Comparison of ENCODE assay signal across 24 cellular contexts in the genomic region with DNA sequence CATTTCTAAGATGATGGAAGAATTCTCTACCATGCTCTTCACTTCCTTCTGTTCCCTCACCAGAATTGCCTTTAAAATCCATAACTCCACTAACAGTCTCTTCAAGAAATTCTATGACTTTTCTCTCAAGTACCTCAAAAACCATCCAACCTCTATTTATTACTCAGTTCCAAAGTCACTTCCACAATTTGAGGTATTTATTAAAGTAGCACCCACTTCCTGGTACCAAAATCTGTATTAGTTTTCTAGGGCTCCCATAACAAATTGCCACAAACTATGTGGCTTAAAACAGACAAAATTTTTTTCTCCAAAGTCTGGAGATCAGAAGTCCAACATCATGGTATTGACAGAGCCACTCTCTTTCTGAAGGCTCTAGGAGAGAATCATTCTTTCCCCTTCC.
"Had no signal": no experiment of that assay in that cellular context is flagged by ENCODE, and none has a peak within 500 bp of the region (broad histone marks: within the 10 kb centered on the region; RNA-seq: fewer than 3 reads in every experiment).

No MANE protein-coding gene starts in this region.

- H3K4me3 Mint-ChIP-seq: effector memory CD8-positive, alpha-beta T cell; memory B cell; natural killer cell; neural crest cell; stimulated activated effector memory CD8-positive, alpha-beta T cell treated with anti-CD3 and anti-CD28 coated beads, Interleukin-12 subunit alpha, Interleukin-12 subunit beta, amount 100 ng/mL, for 72 hours had no signal

- H3K36me3 ChIP-seq: esophagus squamous epithelium, prostate gland, right atrium auricular region, stomach, thyroid gland had no signal

- H3K9me3 Mint-ChIP-seq: effector memory CD8-positive, alpha-beta T cell; natural killer cell; neural crest cell; stimulated activated effector memory CD8-positive, alpha-beta T cell treated with anti-CD3 and anti-CD28 coated beads, Interleukin-12 subunit alpha, Interleukin-12 subunit beta, amount 100 ng/mL, for 72 hours had no signal

- H3K4me1 Mint-ChIP-seq: memory B cell had no signal

- H3K9me3 ChIP-seq: esophagus squamous epithelium, prostate gland, right atrium auricular region, stomach, thyroid gland had no signal

- ATAC-seq: effector memory CD8-positive, alpha-beta T cell; left ventricle myocardium superior; natural killer cell; sciatic nerve; stimulated activated effector memory CD8-positive, alpha-beta T cell treated with anti-CD3 and anti-CD28 coated beads, Interleukin-12 subunit alpha, Interleukin-12 subunit beta, amount 100 ng/mL, for 72 hours had no signal

- H3K36me3 Mint-ChIP-seq: memory B cell, natural killer cell had no signal

- H3K27ac Mint-ChIP-seq: effector memory CD8-positive, alpha-beta T cell; memory B cell; natural killer cell; stimulated activated effector memory CD8-positive, alpha-beta T cell treated with anti-CD3 and anti-CD28 coated beads, Interleukin-12 subunit alpha, Interleukin-12 subunit beta, amount 100 ng/mL, for 72 hours had no signal

- H3K4me3 ChIP-seq: coronary artery, esophagus squamous epithelium, lung, prostate gland, right atrium auricular region, smooth muscle cell, stomach, thyroid gland had no signal

- H3K27me3 ChIP-seq: right atrium auricular region, stomach, thyroid gland had no signal

- H3K27ac ChIP-seq: coronary artery, esophagus squamous epithelium, parathyroid adenoma, prostate gland, right atrium auricular region, stomach, thyroid gland had no signal

- H3K4me1 ChIP-seq: parathyroid adenoma, prostate gland, thyroid gland had no signal

- DNase-seq: effector memory CD8-positive, alpha-beta T cell; erythroblast; esophagus squamous epithelium; foreskin melanocyte; glutamatergic neuron; hypothalamus; left ventricle myocardium superior; natural killer cell; stimulated activated CD4-positive, alpha-beta T cell treated with anti-CD3 and anti-CD28 coated beads, Interleukin-2, amount 100 ng/mL, for 24 hours; stimulated activated CD4-positive, alpha-beta T cell treated with anti-CD3 and anti-CD28 coated beads, Interleukin-4, amount 100 ng/mL, for 24 hours; stimulated activated naive CD4-positive, alpha-beta T cell treated with Interleukin-2 at 50 U/mL for 16 hours; stomach; thyroid gland; trophoblast cell had no signal
